ENCODE assay signal across 13 cellular contexts in the genomic region with DNA sequence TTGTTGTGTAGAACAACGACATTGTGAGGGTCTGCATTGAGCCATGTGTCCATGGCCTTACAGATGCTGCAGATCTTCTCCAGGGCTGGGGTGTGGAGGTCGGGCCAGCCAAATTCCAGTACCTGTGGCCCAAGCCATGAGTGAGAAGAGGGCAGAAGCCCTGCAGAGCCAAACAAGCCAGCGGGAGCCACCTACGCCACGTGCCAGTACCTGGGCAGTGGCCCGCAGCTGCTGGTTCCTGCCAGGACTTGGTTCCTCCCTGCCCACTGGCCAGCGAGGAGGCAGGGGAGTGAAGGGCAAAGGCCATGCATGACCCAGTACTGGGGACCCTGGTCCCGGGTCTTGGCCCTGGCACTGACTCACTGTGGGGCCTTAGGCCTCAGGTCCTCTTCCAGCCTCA.
"Had no signal": no experiment of that assay in that cellular context is flagged by ENCODE, and none has a peak within 500 bp of the region (broad histone marks: within the 10 kb centered on the region; RNA-seq: fewer than 3 reads in every experiment).

No MANE protein-coding gene starts in this region.

- H3K4me3 ChIP-seq: cardiac muscle cell, colonic mucosa, SJSA1 had no signal

- DNase-seq: activated CD4-positive, alpha-beta memory T cell treated with anti-CD3 and anti-CD28 coated beads for 36 hours; activated CD4-positive, alpha-beta T cell treated with anti-CD3 and anti-CD28 coated beads for 1 hour; activated CD8-positive, alpha-beta memory T cell treated with anti-CD3 and anti-CD28 coated beads, Interleukin-2, amount 50 U/mL, for 4 hours; activated naive CD8-positive, alpha-beta T cell treated with anti-CD3 and anti-CD28 coated beads, Interleukin-2, amount 10 ng/mL, durations not matched to agents 7 days and 5 days; colonic mucosa; effector CD4-positive, alpha-beta T cell; hypothalamus; small intestine; substantia nigra had no signal

- H3K27me3 ChIP-seq: cardiac muscle cell, colonic mucosa, SJSA1 had no signal

- H3K27ac ChIP-seq: cardiac muscle cell, colonic mucosa, SJSA1 had no signal

- ATAC-seq: natural killer cell treated with Interleukin-12 subunit alpha and Interleukin-12 subunit beta and Interleukin-15 and Interleukin-18, amount 100 ng/mL, for 72 hours; stimulated activated effector memory CD8-positive, alpha-beta T cell treated with anti-CD3 and anti-CD28 coated beads, Interleukin-12 subunit alpha, Interleukin-12 subunit beta, amount 100 ng/mL, for 72 hours had no signal

- H3K36me3 ChIP-seq: cardiac muscle cell, colonic mucosa had no signal

- H3K4me1 ChIP-seq: colonic mucosa, SJSA1 had no signal

- H3K9me3 ChIP-seq: colonic mucosa, SJSA1 had no signal
